ENCODE assay signal across 8 cellular contexts in genomic region chr4:143185253-143186107, GRCh38. TPM values are rescaled to one million over a fixed set of nuclear protein-coding genes. Genes with fewer than 3 reads are reported as not detected.
DNase-seq lines count a peak whose midpoint lies in the region; ATAC-seq, FAIRE-seq and TF ChIP-seq lines count a peak whose summit lies in the region.

No MANE protein-coding gene starts in this region.

- H3K27ac ChIP-seq in K562 (ENCODE audit: extremely low read depth, low read depth, low read length): peak overlapping the region; percentile 92

- FAIRE-seq in K562 (lab: Jason Lieb, UNC): no peak

- peak overlapping the region; percentile 83 for H3K4me3 ChIP-seq in K562

- no peaks in the 10 kb centered on the region for H3K9me3 ChIP-seq in K562 (replicated peaks; ENCODE audit: control insufficient read depth, insufficient read depth, low read depth, low read length)

- peaks cover 0 to 8% of the 10 kb centered on the region in 2 experiments; a peak in 3 of 5 replicates for H3K4me1 ChIP-seq in K562 (replicated peaks in 1 of 2; ENCODE audit: control insufficient read depth in 2 of 2, insufficient read depth in 2 of 2, low read length in 2 of 2)

- CTCF ChIA-PET in HEK293T (lab: Yijun Ruan, JAX): no interaction called here
- CTCF ChIA-PET in K562 (lab: Yijun Ruan, JAX; ENCODE audit: low intra/inter-chr PET ratio): no interaction called here

- peak overlapping the region; percentile 68 for H2AFZ ChIP-seq in K562 (ENCODE audit: low read depth, low read length)

- H3K4me2 ChIP-seq in K562 (ENCODE audit: insufficient read depth, low read length): peak overlapping the region; percentile 93

- no peak for TF ChIP-seq RAD21 in K562 (CRISPR knock-in tag; conservative IDR thresholded peaks at IDR 0.05 in 1 of 2, IDR thresholded peaks at IDR 0.05 in 1 of 2)

- peaks cover 23% of the 10 kb centered on the region for H3K36me3 ChIP-seq in K562 (ENCODE audit: control insufficient read depth, insufficient read depth, low read length)

- POLR2A ChIA-PET in HEK293T (lab: Yijun Ruan, JAX): interaction anchor here (0.7 to 1.1 kb wide), 4 partner anchors 17 to 152 kb away, joined by 3 to 5 read pairs (median 4); partner anchors contain the start of gene GAB1
- POLR2A ChIA-PET in K562 (lab: Yijun Ruan, JAX): interaction anchor here (0.6 to 1.2 kb wide), 3 partner anchors 16 to 414 kb away, joined by 3 to 4 read pairs (median 3); no protein-coding TSS in a partner anchor

- H3K79me2 ChIP-seq in K562 (ENCODE audit: control insufficient read depth, insufficient read depth, low read length): peaks cover 65% of the 10 kb centered on the region

- peak; percentile 15 for DNase-seq in activated CD4-positive, alpha-beta T cell treated with anti-CD3 and anti-CD28 coated beads for 1 hour
- DNase-seq in activated CD4-positive, alpha-beta T cell treated with anti-CD3 and anti-CD28 coated beads, Interleukin-2, amount 50 U/mL, for 1 hour: no peak
- DNase-seq in HEK293T (ENCODE audit: extremely low spot score) (peak; percentile 8), NAMALWA (ENCODE audit: low spot score) (peak; percentile 45), K562 (ENCODE audit: extremely low read depth in 1 of 4, low spot score in 3 of 4) (peak in 2 of 4 experiments; percentile 10 to 48), iPS-NIHi7 (ENCODE audit: extremely low spot score) (peak; percentile 21), AML-193 (lab: John Stamatoyannopoulos, UW) (no peak)
- peak; percentile 1 for DNase-seq in stimulated activated CD8-positive, alpha-beta memory T cell treated with anti-CD3 and anti-CD28 coated beads, Interleukin-12 subunit alpha, Interleukin-12 subunit beta, amount 100 ng/mL, for 24 hours (ENCODE audit: extremely low read depth)

- H3K9ac ChIP-seq in K562 (ENCODE audit: insufficient read depth in 1 of 2, low read depth in 2 of 2, low read length in 2 of 2): peak overlapping the region; percentile 66 to 97

- H4K20me1 ChIP-seq in K562 (replicated peaks; ENCODE audit: control insufficient read depth, insufficient read depth, low read length): peaks cover 7% of the 10 kb centered on the region; the same call in 1 of the 2 replicates

- intact Hi-C loops in K562 (cut with micrococcal nuclease): loop anchor here (5.0 kb wide), 2 partner anchors 152 to 952 kb away; partner anchors contain the start of gene GAB1

- in situ Hi-C loops in K562 (cut with MboI): no loop called here

- H3K27me3 ChIP-seq in K562 (ENCODE audit: control insufficient read depth in 2 of 2, insufficient read depth in 2 of 2, low read length in 2 of 2): no peaks in the 10 kb centered on the region

- TF ChIP-seq POLR2A in K562 (conservative IDR thresholded peaks at IDR 0.05): no peak

- no peak for TF ChIP-seq CTCF in K562 (IDR thresholded peaks at IDR 0.05 in 2 of 3, conservative IDR thresholded peaks at IDR 0.05 in 1 of 3; ENCODE audit: insufficient read depth in 2 of 3, low read depth in 1 of 3, low read length in 3 of 3)

- BruUV-seq in K562 (replicated peaks; lab: Mats Ljungman, UMichigan): no TSS peak

- no peak for TF ChIP-seq EP300 in K562 (IDR thresholded peaks at IDR 0.05; ENCODE audit: low read length)

- no peaks in the 10 kb centered on the region for H3K9me1 ChIP-seq in K562 (ENCODE audit: control insufficient read depth, insufficient read depth, low read length)

- ATAC-seq in K562: peak; percentile 40

- WGBS in K562 (ENCODE audit: insufficient coverage, low coverage, missing lambda C conversion rate): under 1% methylated on average over 37 of the region's 50 CpGs

TF ChIP-seq in HEK293T, 16 proteins besides CTCF, POLR2A, EP300 and RAD21:
- TF ChIP-seq HDGF (IDR thresholded peaks at IDR 0.05; ENCODE audit: borderline replicate concordance) (no peak), CTBP1 (IDR thresholded peaks at IDR 0.05; ENCODE audit: borderline replicate concordance) (no peak), FOXK2 (IDR thresholded peaks at IDR 0.05) (no peak), FOXM1 (IDR thresholded peaks at IDR 0.05; ENCODE audit: borderline replicate concordance) (no peak), SP1 (IDR thresholded peaks at IDR 0.05) (no peak), FOXA1 (IDR thresholded peaks at IDR 0.05) (no peak), L3MBTL2 (conservative IDR thresholded peaks at IDR 0.05) (no peak), ARNT (IDR thresholded peaks at IDR 0.05) (no peak), SUZ12 (IDR thresholded peaks at IDR 0.05) (no peak)

TF ChIP-seq in K562, 482 proteins besides CTCF, POLR2A, EP300 and RAD21 (continues in another document):
- TF ChIP-seq ZBTB34 (CRISPR knock-in tag; IDR thresholded peaks at IDR 0.05) (no peak), ZNF699 (CRISPR knock-in tag; IDR thresholded peaks at IDR 0.05; ENCODE audit: insufficient replicate concordance) (no peak), ELF4 (CRISPR knock-in tag; IDR thresholded peaks at IDR 0.05) (no peak), XRCC5 (IDR thresholded peaks at IDR 0.05; ENCODE audit: low read depth, low read length) (no peak), AFF4 (CRISPR knock-in tag; IDR thresholded peaks at IDR 0.05) (peak; percentile 85)

RNA-seq across cellular contexts. Expression of gene USP38, which starts 0.8 kb away (rescaled TPM):
- total RNA-seq in K562 (2011; cell fraction: chromatin; rRNA removed; ENCODE audit: low replicate concordance): 19.0 and 20.4 TPM in 2 replicates
- total RNA-seq in K562 (2011; cell fraction: nucleolus; rRNA removed): 14.8 and 18.0 TPM in 2 replicates
- 13.6 and 18.2 TPM in 2 replicates for total RNA-seq in K562 (2011; cell fraction: nucleoplasm; rRNA removed)
- total RNA-seq in K562 (2014; rRNA removed): 9.1 and 12.6 TPM in 2 replicates
- total RNA-seq in K562 (2014; rRNA removed; fragmentation: Illumina TruSeq; extraction: Trizol): 19.2 and 20.0 TPM in 2 replicates
- 20.6 and 20.9 TPM in 2 replicates for total RNA-seq in K562 (2015; rRNA removed; fragmentation: Illumina TruSeq; extraction: Trizol)
- 18.8 and 21.3 TPM in 2 replicates for total RNA-seq in K562 (2021)
- 13.1 and 17.8 TPM in 2 replicates for polyA plus RNA-seq in K562 (2011; rRNA removed)
- polyA plus RNA-seq in K562 (2011; cell fraction: cytosol; rRNA removed): 8.0 and 10.4 TPM in 2 replicates
- polyA plus RNA-seq in K562 (2011; cell fraction: nucleus; rRNA removed): 5.8 and 6.1 TPM in 2 replicates
- polyA plus RNA-seq in K562 (2012): 10.1 and 11.3 TPM in 2 replicates
- polyA plus RNA-seq in K562 (2014; fragmentation: Illumina TruSeq; extraction: Trizol): 10.1 and 11.2 TPM in 2 replicates
- polyA plus RNA-seq in K562 (2014; fragmentation: Nextera tagmentation; extraction: Ambion mirVana): 1 to 10 TPM; 4.2 to 4.7 TPM
- 6.9 and 8.0 TPM in 2 replicates for polyA plus RNA-seq in K562 (2014; rRNA removed)
- 39.0 and 41.8 TPM in 2 replicates for polyA minus RNA-seq in K562 (2011; rRNA and poly(A)+ RNA removed)
- polyA minus RNA-seq in K562 (2011; cell fraction: cytosol; rRNA and poly(A)+ RNA removed): 18.4 and 23.4 TPM in 2 replicates
- 19.5 and 26.5 TPM in 2 replicates for polyA minus RNA-seq in K562 (2011; cell fraction: nucleus; rRNA and poly(A)+ RNA removed)

Comparison
In these comparisons a context has a peak if more than half of its experiments do, and no peak if none do; other contexts are left out.
1. DNase-seq: peak in activated CD4-positive, alpha-beta T cell treated with anti-CD3 and anti-CD28 coated beads for 1 hour (single experiment), HEK293T (single experiment), NAMALWA (single experiment), iPS-NIHi7 (single experiment) and stimulated activated CD8-positive, alpha-beta memory T cell treated with anti-CD3 and anti-CD28 coated beads, Interleukin-12 subunit alpha, Interleukin-12 subunit beta, amount 100 ng/mL, for 24 hours (single experiment); none in activated CD4-positive, alpha-beta T cell treated with anti-CD3 and anti-CD28 coated beads, Interleukin-2, amount 50 U/mL, for 1 hour (single experiment) and AML-193 (0 of 2).